9 cellular contexts compared by ENCODE assay signal in the genomic region with DNA sequence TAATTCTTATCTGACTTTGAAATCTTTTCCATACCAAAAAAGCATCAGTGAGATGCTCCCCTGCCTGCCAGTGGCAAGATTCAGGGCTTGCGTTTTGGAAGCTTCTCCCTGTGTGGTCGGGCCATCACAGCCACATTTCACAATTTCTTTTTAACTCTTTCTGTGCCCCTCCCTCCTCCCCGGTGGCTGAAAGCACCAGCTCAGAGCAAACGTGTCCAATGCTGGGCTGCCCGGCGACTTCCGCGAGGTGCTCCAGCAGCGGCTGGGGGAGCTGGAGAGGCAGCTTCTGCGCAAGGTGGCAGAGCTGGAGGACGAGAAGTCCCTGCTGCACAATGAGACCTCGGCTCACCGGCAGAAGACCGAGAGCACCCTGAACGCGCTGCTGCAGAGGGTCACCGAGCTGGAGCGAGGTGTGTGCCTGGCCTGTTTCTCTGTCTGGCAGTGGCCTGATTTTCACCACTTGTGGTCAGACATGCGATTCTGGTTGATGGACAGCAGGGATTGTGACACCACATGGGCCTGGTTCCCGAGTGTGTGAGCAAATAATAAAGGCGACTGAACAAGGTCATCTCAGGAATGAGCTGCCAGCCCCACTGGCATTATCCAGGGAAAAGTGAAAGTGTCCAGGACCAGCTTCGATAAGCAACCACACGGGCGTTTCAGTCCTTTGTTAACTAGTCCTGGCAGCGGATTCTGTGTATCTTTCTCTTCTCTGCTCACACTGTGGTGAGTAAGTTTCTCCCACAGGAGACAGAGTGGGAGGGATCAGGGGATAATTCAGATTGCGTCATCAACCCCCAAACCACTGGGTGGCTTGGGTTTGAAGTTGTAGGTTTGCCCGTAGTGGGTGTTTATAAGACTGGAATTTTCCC. TPM values are rescaled to one million over a fixed set of nuclear protein-coding genes. Genes with fewer than 3 reads are reported as not detected.
A peak's percentile ranks its signal among the peaks of the same experiment; 100 is the strongest.
DNase-seq lines count a peak whose midpoint lies in the region; ATAC-seq and TF ChIP-seq lines count a peak whose summit lies in the region.
"Had no signal": no experiment of that assay in that cellular context is flagged by ENCODE, and none has a peak within 500 bp of the region (broad histone marks: within the 10 kb centered on the region; RNA-seq: fewer than 3 reads in every experiment).

No MANE protein-coding gene starts in this region.

- no peak overlapping the region for H2BK15ac ChIP-seq in mesendoderm (replicated peaks; ENCODE audit: low read depth)

- no peaks in the 10 kb centered on the region for H3K79me1 ChIP-seq in mesendoderm (ENCODE audit: low read length)

- H2BK5ac ChIP-seq in mesendoderm (ENCODE audit: low read length) = no peak overlapping the region

- intact Hi-C loops in adrenal gland (cut with DNase I) (loop anchor here in 1 of 2 donors (10.0 kb wide), 1 partner anchor 185 kb away; no protein-coding TSS in a partner anchor), CD14-positive monocyte (cut with micrococcal nuclease) (no loop called here), sciatic nerve (cut with DNase I) (no loop called here)

- H3K23ac ChIP-seq in mesendoderm (ENCODE audit: low read length) = no peak overlapping the region

- H3K4me3 Mint-ChIP-seq in CD14-positive monocyte = peak overlapping the region in 1 of 2 donors; percentile 76

- no peak overlapping the region for H2BK120ac ChIP-seq in mesendoderm (ENCODE audit: low read depth, low read length)

- H3K27me3 Mint-ChIP-seq in CD14-positive monocyte (ENCODE audit: low read depth in 3 of 3) = peaks cover 49 to 71% (median 53%) of the 10 kb centered on the region in 3 donors

- 29 to 38% (median 31%) methylated on average over 14 to 27 of the region's 27 CpGs for WGBS in adrenal gland, 4 donors
- no CpG with 5 or more reads among the region's 27 CpGs for WGBS in mesendoderm (ENCODE audit: extremely low coverage, insufficient coverage, low lambda C conversion rate)

- ATAC-seq in HG03457 (IDR thresholded peaks at IDR 0.05; ENCODE audit: unreplicated experiment) = no peak
- ATAC-seq in GM18873 (IDR thresholded peaks at IDR 0.05; ENCODE audit: low FRiP score, unreplicated experiment) = no peak
- no peak for ATAC-seq in sciatic nerve
- ATAC-seq: gastrocnemius medialis had no signal

- H3K4me1 Mint-ChIP-seq in CD14-positive monocyte = peaks cover 7% of the 10 kb centered on the region

- H4K8ac ChIP-seq in mesendoderm (ENCODE audit: low read depth, low read length) = no peak overlapping the region

- H3K36me3 ChIP-seq in adrenal gland (replicated peaks in 1 of 2) (no peaks in the 10 kb centered on the region), mesendoderm (ENCODE audit: control insufficient read depth, insufficient read depth, low read length) (no peaks in the 10 kb centered on the region)
- H3K36me3 ChIP-seq: gastrocnemius medialis had no signal

- H3K27ac ChIP-seq in adrenal gland (peak overlapping the region in 2 of 5 donors; percentile 11 to 70), mesendoderm (ENCODE audit: low read depth, low read length) (no peak overlapping the region)
- H3K27ac ChIP-seq: gastrocnemius medialis had no signal

- H2AK5ac ChIP-seq in mesendoderm (ENCODE audit: low read length) = no peak overlapping the region

- H3K18ac ChIP-seq in mesendoderm (ENCODE audit: low read length) = no peak overlapping the region

- no peaks in the 10 kb centered on the region for H3K79me2 ChIP-seq in mesendoderm (ENCODE audit: control insufficient read depth, insufficient read depth, low read length)

- H3K56ac ChIP-seq in mesendoderm (ENCODE audit: low read length) = no peak overlapping the region

- TF ChIP-seq CTCF in adrenal gland (IDR thresholded peaks at IDR 0.05) (no peak), CD14-positive monocyte (IDR thresholded peaks at IDR 0.05) (no peak)

- no peaks in the 10 kb centered on the region for H3K9me3 ChIP-seq in adrenal gland (replicated peaks in 1 of 3)
- H3K9me3 ChIP-seq: gastrocnemius medialis had no signal

- H3K4ac ChIP-seq in mesendoderm (ENCODE audit: low read depth, low read length) = no peak overlapping the region

- H3K27me3 ChIP-seq in adrenal gland (peaks cover 12% of the 10 kb centered on the region), mesendoderm (ENCODE audit: insufficient read depth, low read length, poor library complexity) (peaks cover 23% of the 10 kb centered on the region)

- H3K4me1 ChIP-seq in adrenal gland (replicated peaks in 1 of 2) (peaks cover 0 to 15% of the 10 kb centered on the region in 2 donors), mesendoderm (ENCODE audit: control insufficient read depth, low read depth, low read length) (no peaks in the 10 kb centered on the region)

- H3K9me3 Mint-ChIP-seq in CD14-positive monocyte = peaks cover 0 to 10% (median 3%) of the 10 kb centered on the region in 7 donors

- H3K27ac Mint-ChIP-seq in CD14-positive monocyte = no peak overlapping the region

- peak overlapping the region; percentile 18 for H3K4me3 ChIP-seq in Jurkat, Clone E6-1 (ENCODE audit: low read length)
- H3K4me3 ChIP-seq in adrenal gland (peak overlapping the region in 1 of 4 donors; percentile 38), mesendoderm (ENCODE audit: low read length) (no peak overlapping the region)

- TF ChIP-seq POLR2A in adrenal gland (IDR thresholded peaks at IDR 0.05) = peak in 1 of 2 donors; percentile 30

- peak; percentile 25 for DNase-seq in AG20443 (ENCODE audit: low spot score)
- DNase-seq in Jurkat, Clone E6-1 (ENCODE audit: low read depth, low spot score) = no peak
- peak; percentile 48 to 88 (median 81) for DNase-seq in adrenal gland
- peak; percentile 25 for DNase-seq in mesendoderm
- DNase-seq in CD14-positive monocyte (ENCODE audit: low spot score) = no peak
- no peak for DNase-seq in sciatic nerve (ENCODE audit: low spot score)

- no peaks in the 10 kb centered on the region for H3K36me3 Mint-ChIP-seq in CD14-positive monocyte

- no peak overlapping the region for H3K4me2 ChIP-seq in mesendoderm (ENCODE audit: low read length)

- H4K5ac ChIP-seq in mesendoderm (ENCODE audit: low read length) = no peak overlapping the region

- no peak overlapping the region for H3K9ac ChIP-seq in mesendoderm (ENCODE audit: low read length)

RNA-seq across cellular contexts. Expression of gene NPTX2, which starts 2.6 kb away (rescaled TPM):
- not detected for polyA plus RNA-seq in Jurkat, Clone E6-1 (2012; ENCODE audit: insufficient read depth, insufficient read length)
- total RNA-seq in adrenal gland (10 to 100 TPM; 24.7 to 81.1 (median 54.4) TPM), sciatic nerve (3.8 TPM)
- polyA plus RNA-seq in adrenal gland (10 to 100 TPM; 11.6 to 55.2 (median 18.6) TPM), CD14-positive monocyte (not detected)
- polyA plus RNA-seq in mesendoderm (2013, experiment 1 of 2) = 2.9 TPM
- polyA plus RNA-seq in mesendoderm (2013, experiment 2 of 2) = 3.1 TPM

Comparison
In these comparisons a context has a peak if more than half of its experiments do, and no peak if none do; other contexts are left out.
1. DNase-seq: peak in AG20443 (single experiment), adrenal gland (7 of 7) and mesendoderm (single experiment); none in Jurkat, Clone E6-1 (single experiment), CD14-positive monocyte (single experiment) and sciatic nerve (single experiment).